ENCODE assay signal across 8 cellular contexts in the genomic region with DNA sequence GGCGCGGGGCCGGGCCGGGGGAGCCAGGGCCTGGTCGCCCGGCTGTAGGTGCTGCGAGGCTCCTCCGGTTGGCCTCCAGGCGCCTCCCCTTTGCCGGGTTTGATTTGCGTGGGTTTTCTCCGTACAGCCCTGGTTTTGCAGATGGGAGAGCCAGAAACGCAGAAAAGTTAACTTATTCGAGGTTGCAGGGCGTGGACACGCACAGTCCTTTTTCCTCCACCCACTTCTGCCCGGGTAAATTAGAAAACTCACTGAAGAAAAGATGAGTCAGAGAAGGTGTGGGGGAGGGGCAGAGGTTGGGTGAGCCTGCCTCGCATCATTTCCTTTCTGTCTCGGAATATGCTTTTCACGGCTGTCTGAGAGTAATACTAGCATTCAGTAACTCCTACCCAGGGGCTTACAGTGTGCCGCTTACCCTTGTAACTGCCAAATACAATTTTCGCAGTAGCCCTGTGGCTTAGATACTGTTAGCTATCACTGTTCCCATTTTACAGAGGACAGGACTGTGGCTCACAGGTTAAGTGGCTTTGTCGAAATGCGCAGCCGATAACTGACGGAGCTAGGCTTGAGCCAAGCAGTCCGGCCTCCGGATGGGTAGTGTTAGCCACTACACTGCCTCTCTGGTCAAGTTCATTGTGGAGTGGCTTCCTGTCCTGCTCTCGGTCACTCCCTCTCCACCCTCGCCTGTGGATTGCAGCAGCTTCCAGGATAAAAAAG. TPM values are rescaled to one million over a fixed set of nuclear protein-coding genes. Genes with fewer than 3 reads are reported as not detected.
DNase-seq lines count a peak whose midpoint lies in the region; ATAC-seq and TF ChIP-seq lines count a peak whose summit lies in the region.

No MANE protein-coding gene starts in this region.

- POLR2A ChIA-PET in HCT116 (lab: Charles Lee) = no interaction called here

- no peak overlapping the region for H2AFZ ChIP-seq in HCT116 (ENCODE audit: low read depth, low read length, poor library complexity, severe bottlenecking)

- H4K20me1 ChIP-seq in HCT116 (ENCODE audit: insufficient read depth) = no peaks in the 10 kb centered on the region; the same call in 1 of the 2 replicates

- H3K4me3 ChIP-seq in HCT116 (replicated peaks in 1 of 2; ENCODE audit: low read depth in 1 of 2, low read length in 2 of 2) (peak overlapping the region; percentile 94 to 96), coronary artery (peak overlapping the region; percentile 89), right lobe of liver (peak overlapping the region; percentile 96 to 100 (median 98))

- H3K36me3 ChIP-seq in HCT116 (ENCODE audit: control insufficient read depth in 1 of 2, insufficient read depth in 2 of 2, low read length in 2 of 2) (peaks cover 20 to 26% of the 10 kb centered on the region in 2 experiments; a peak in 2 of 4 replicates), right lobe of liver (peaks cover 0 to 14% (median 9%) of the 10 kb centered on the region in 4 donors)

- CTCF ChIA-PET in HCT116 (lab: Charles Lee) = interaction anchor here (0.7 to 1.4 kb wide), 3 partner anchors 285 to 291 kb away, joined by 3 to 4 read pairs (median 3); no protein-coding TSS in a partner anchor

- TF ChIP-seq POLR2A in HCT116 (IDR thresholded peaks at IDR 0.05; ENCODE audit: borderline replicate concordance, extremely low read depth, insufficient read depth, insufficient read length) = no peak
- peak; percentile 40 for TF ChIP-seq POLR2A in right lobe of liver (IDR thresholded peaks at IDR 0.05)

- H3K27ac ChIP-seq in HCT116 (ENCODE audit: low read depth, low read length) (peak overlapping the region; percentile 96), coronary artery (peak overlapping the region; percentile 81 to 95), right lobe of liver (peak overlapping the region; percentile 73 to 90 (median 80))

- H3K27me3 ChIP-seq in HCT116 (ENCODE audit: insufficient read depth, low read length) (no peaks in the 10 kb centered on the region), right lobe of liver (no peaks in the 10 kb centered on the region)

- TF ChIP-seq RAD21 in HCT116 (IDR thresholded peaks at IDR 0.05; ENCODE audit: low read depth) = no peak

- TF ChIP-seq CTCF in GM10266 (IDR thresholded peaks at IDR 0.05; ENCODE audit: control insufficient read depth, insufficient read depth, low read depth, missing control alignments) (no peak), HCT116 (IDR thresholded peaks at IDR 0.05 in 2 of 3, conservative IDR thresholded peaks at IDR 0.05 in 1 of 3; ENCODE audit: borderline replicate concordance in 1 of 3, insufficient read depth in 1 of 3, low read depth in 2 of 3, low read length in 2 of 3) (no peak), coronary artery (IDR thresholded peaks at IDR 0.05) (no peak), right lobe of liver (IDR thresholded peaks at IDR 0.05) (no peak)

- intact Hi-C loops in HCT116 (cut with micrococcal nuclease) = loop anchor here (5.0 kb wide), 1 partner anchor 68 kb away; a partner anchor contains a TSS
- intact Hi-C loops in right lobe of liver (cut with DNase I) = no loop called here

- peak; percentile 33 for ATAC-seq in HCT116
- ATAC-seq in right lobe of liver = peak; percentile 31 to 70 (median 42)

- RAD21 ChIA-PET in HCT116 (lab: Charles Lee; ENCODE audit: low non-redundant PET in 1 of 2, low total read pairs in 2 of 2, uncharacterized antibody in 2 of 2, unreplicated experiment in 2 of 2) = no interaction called here

- no peaks in the 10 kb centered on the region for H3K9me2 ChIP-seq in HCT116 (ENCODE audit: insufficient read depth)

- H3K9me3 ChIP-seq in HCT116 (ENCODE audit: control insufficient read depth in 1 of 2, insufficient read depth in 1 of 2, low read depth in 1 of 2, low read length in 2 of 2) (no peaks in the 10 kb centered on the region), right lobe of liver (no peaks in the 10 kb centered on the region)

- H3K4me1 ChIP-seq in HCT116 (ENCODE audit: control insufficient read depth in 1 of 2, insufficient read depth in 2 of 2, low read length in 2 of 2) (peaks cover 7 to 31% of the 10 kb centered on the region in 2 experiments; a peak in 3 of 4 replicates), right lobe of liver (peaks cover 0 to 13% (median 4%) of the 10 kb centered on the region in 4 donors)

- peak overlapping the region; percentile 98 for H3K9ac ChIP-seq in HCT116 (ENCODE audit: low read length)

- TSS peak; percentile 79 for BruUV-seq in HCT116 (replicated peaks; lab: Mats Ljungman, UMichigan)

- DNase-seq in GM10266 (ENCODE audit: extremely low spot score) (peak; percentile 73), HCT116 (ENCODE audit: low read depth, low spot score) (peak; percentile 19), NAMALWA (ENCODE audit: low spot score) (peak; percentile 66), coronary artery (ENCODE audit: low spot score) (no peak), right lobe of liver (peak in 2 of 3 donors; percentile 52 to 61), NCI-H2081 treated with DMSO at 0.1 percent for 48 hours (lab: John Stamatoyannopoulos, UW) (no peak)
- DNase-seq in activated CD4-positive, alpha-beta T cell treated with anti-CD3 and anti-CD28 coated beads for 24 hours (ENCODE audit: low read depth in 2 of 2) = peak; percentile 84 to 97
- DNase-seq in stimulated activated CD4-positive, alpha-beta T cell treated with anti-CD3 and anti-CD28 coated beads, Interleukin-4, amount 100 ng/mL, for 24 hours = peak; percentile 97

- peaks cover 45% of the 10 kb centered on the region for H3K79me2 ChIP-seq in HCT116 (ENCODE audit: insufficient read depth, low read length)

- H3K4me2 ChIP-seq in HCT116 (ENCODE audit: low read length) = peak overlapping the region; percentile 80

- 4% methylated on average over 16 of the region's 30 CpGs for WGBS in right lobe of liver (ENCODE audit: insufficient coverage, low coverage, low lambda C conversion rate, missing lambda C conversion rate)

TF ChIP-seq in HCT116, 20 proteins besides CTCF, POLR2A, EP300 and RAD21:
- TF ChIP-seq ELF1 (IDR thresholded peaks at IDR 0.05; ENCODE audit: borderline replicate concordance, low read depth) (no peak), FOSL1 (IDR thresholded peaks at IDR 0.05; ENCODE audit: low read depth) (peak; percentile 76), CBX3 (IDR thresholded peaks at IDR 0.05; ENCODE audit: low read depth) (no peak), ZFX (IDR thresholded peaks at IDR 0.05) (peak; percentile 53; the same call in 1 of the 2 replicates), TCF7L2 (IDR thresholded peaks at IDR 0.05; ENCODE audit: borderline replicate concordance, extremely low read depth, insufficient read depth, insufficient read length) (no peak), EGR1 (IDR thresholded peaks at IDR 0.05; ENCODE audit: low read depth) (no peak), JUND (IDR thresholded peaks at IDR 0.05) (peak; percentile 60), SRF (IDR thresholded peaks at IDR 0.05; ENCODE audit: low read depth) (no peak), SIN3A (IDR thresholded peaks at IDR 0.05; ENCODE audit: low read depth) (no peak; the same call in 1 of the 2 replicates), POLR2AphosphoS5 (IDR thresholded peaks at IDR 0.05; ENCODE audit: low read depth, low read length) (peak; percentile 38; the same call in 1 of the 2 replicates)
- TF ChIP-seq, protein P1, sequence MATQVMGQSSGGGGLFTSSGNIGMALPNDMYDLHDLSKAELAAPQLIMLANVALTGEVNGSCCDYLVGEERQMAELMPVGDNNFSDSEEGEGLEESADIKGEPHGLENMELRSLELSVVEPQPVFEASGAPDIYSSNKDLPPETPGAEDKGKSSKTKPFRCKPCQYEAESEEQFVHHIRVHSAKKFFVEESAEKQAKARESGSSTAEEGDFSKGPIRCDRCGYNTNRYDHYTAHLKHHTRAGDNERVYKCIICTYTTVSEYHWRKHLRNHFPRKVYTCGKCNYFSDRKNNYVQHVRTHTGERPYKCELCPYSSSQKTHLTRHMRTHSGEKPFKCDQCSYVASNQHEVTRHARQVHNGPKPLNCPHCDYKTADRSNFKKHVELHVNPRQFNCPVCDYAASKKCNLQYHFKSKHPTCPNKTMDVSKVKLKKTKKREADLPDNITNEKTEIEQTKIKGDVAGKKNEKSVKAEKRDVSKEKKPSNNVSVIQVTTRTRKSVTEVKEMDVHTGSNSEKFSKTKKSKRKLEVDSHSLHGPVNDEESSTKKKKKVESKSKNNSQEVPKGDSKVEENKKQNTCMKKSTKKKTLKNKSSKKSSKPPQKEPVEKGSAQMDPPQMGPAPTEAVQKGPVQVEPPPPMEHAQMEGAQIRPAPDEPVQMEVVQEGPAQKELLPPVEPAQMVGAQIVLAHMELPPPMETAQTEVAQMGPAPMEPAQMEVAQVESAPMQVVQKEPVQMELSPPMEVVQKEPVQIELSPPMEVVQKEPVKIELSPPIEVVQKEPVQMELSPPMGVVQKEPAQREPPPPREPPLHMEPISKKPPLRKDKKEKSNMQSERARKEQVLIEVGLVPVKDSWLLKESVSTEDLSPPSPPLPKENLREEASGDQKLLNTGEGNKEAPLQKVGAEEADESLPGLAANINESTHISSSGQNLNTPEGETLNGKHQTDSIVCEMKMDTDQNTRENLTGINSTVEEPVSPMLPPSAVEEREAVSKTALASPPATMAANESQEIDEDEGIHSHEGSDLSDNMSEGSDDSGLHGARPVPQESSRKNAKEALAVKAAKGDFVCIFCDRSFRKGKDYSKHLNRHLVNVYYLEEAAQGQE (IDR thresholded peaks at IDR 0.05; ENCODE audit: low read depth) = no peak
- TF ChIP-seq, protein P2, sequence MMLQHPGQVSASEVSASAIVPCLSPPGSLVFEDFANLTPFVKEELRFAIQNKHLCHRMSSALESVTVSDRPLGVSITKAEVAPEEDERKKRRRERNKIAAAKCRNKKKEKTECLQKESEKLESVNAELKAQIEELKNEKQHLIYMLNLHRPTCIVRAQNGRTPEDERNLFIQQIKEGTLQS (IDR thresholded peaks at IDR 0.05) = no peak
- TF ChIP-seq, protein P3, sequence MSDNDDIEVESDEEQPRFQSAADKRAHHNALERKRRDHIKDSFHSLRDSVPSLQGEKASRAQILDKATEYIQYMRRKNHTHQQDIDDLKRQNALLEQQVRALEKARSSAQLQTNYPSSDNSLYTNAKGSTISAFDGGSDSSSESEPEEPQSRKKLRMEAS (IDR thresholded peaks at IDR 0.05) = no peak

RNA-seq across cellular contexts. Expression of a gene that starts 0.8 kb away (rescaled TPM):
- total RNA-seq in HCT116 (2021; ENCODE audit: unreplicated experiment) (26.7 TPM), right lobe of liver (10 to 100 TPM in 3 of 6 experiments, 1 to 10 TPM in 3; 8.8 to 17.5 (median 10.6) TPM)
- 21.2 and 26.4 TPM in 2 replicates for polyA plus RNA-seq in HCT116 (2012)

Comparison
In these comparisons a context has a peak if more than half of its experiments do, and no peak if none do; other contexts are left out.
1. DNase-seq: peak in GM10266 (single experiment), HCT116 (single experiment), NAMALWA (single experiment), activated CD4-positive, alpha-beta T cell treated with anti-CD3 and anti-CD28 coated beads for 24 hours (2 of 2), right lobe of liver (2 of 3) and stimulated activated CD4-positive, alpha-beta T cell treated with anti-CD3 and anti-CD28 coated beads, Interleukin-4, amount 100 ng/mL, for 24 hours (single experiment); none in coronary artery (single experiment) and NCI-H2081 treated with DMSO at 0.1 percent for 48 hours (single experiment).
2. Peak in every context shown above with its lines, with median percentiles within 50 percentile points of each other: H3K27ac ChIP-seq and H3K4me3 ChIP-seq.